ENCODE assay signal across 9 cellular contexts in the genomic region with DNA sequence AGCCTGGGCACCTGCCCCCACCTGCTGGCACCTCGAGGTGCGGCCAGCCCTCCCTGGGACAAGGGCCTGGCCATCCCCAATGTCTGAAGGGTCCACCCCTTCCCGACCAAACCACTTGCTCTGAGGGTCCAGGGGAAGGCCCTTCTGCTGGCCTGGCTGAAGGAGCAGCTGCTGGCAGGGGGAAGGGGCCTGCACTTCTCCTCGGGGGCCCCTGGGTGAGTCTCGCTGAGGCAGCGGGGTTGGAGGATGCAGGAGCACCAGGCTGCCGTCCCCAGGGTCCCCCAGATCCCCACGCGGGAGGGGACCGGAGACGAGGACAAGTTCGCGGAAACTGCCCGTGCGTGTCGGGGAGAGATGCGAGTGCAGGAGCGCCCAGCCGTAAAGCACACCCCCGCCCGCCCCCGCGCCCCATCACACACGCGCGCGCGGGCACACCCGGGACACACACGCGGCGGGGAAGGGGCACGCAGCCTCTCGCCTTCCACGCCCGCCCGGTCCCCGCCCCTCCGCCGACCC. TPM values are rescaled to one million over a fixed set of nuclear protein-coding genes. Genes with fewer than 3 reads are reported as not detected.
DNase-seq lines count a peak whose midpoint lies in the region; ATAC-seq and TF ChIP-seq lines count a peak whose summit lies in the region.
"Had no signal": no experiment of that assay in that cellular context is flagged by ENCODE, and none has a peak within 500 bp of the region (broad histone marks: within the 10 kb centered on the region; RNA-seq: fewer than 3 reads in every experiment).

No MANE protein-coding gene starts in this region.

- 5% methylated on average over 32 of the region's 40 CpGs; no CpG with 5 or more reads in 1 of the 2 donors for WGBS in transverse colon (ENCODE audit: low coverage in 1 of 2), 2 donors

- H3K4me1 Mint-ChIP-seq in naive B cell, result peaks cover 0 to 5% (median 3%) of the 10 kb centered on the region in 3 donors

- no peaks in the 10 kb centered on the region for H3K9me3 ChIP-seq in transverse colon

- TF ChIP-seq POLR2A in transverse colon (IDR thresholded peaks at IDR 0.05), result no peak

- TF ChIP-seq CTCF in transverse colon (IDR thresholded peaks at IDR 0.05), result no peak

- TF ChIP-seq EP300 in transverse colon (IDR thresholded peaks at IDR 0.05; ENCODE audit: low read depth), result no peak

- H3K4me3 ChIP-seq in transverse colon, result peak overlapping the region; percentile 23 to 52 (median 30)

- H3K27ac ChIP-seq in transverse colon, result peak overlapping the region; percentile 45 to 79 (median 59)

- H3K4me1 ChIP-seq in transverse colon, result peaks cover 0 to 29% (median 17%) of the 10 kb centered on the region in 4 donors

- in situ Hi-C loops in transverse colon (cut with MboI; ENCODE audit: low pct_ligation_motif_present in 1 of 4, low pct_unique_long_range_greater_than_20kb in 1 of 4, low sequenced_read_pairs in 3 of 4), result no loop called here

- H3K36me3 Mint-ChIP-seq in naive B cell, result no peaks in the 10 kb centered on the region

- no peaks in the 10 kb centered on the region for H3K36me3 ChIP-seq in transverse colon

- peaks cover 0 to 7% (median 4%) of the 10 kb centered on the region in 7 donors for H3K9me3 Mint-ChIP-seq in naive B cell

- no peak overlapping the region for H3K27ac Mint-ChIP-seq in naive B cell

- intact Hi-C loops in transverse colon (cut with DNase I; ENCODE audit: low total_unique reads), result no loop called here

- peaks cover 0 to 27% (median 12%) of the 10 kb centered on the region in 3 donors for H3K27me3 Mint-ChIP-seq in naive B cell

- H3K4me3 Mint-ChIP-seq in naive B cell, result peak overlapping the region in 6 of 8 donors; percentile 33 to 84 (median 66)

- DNase-seq in NCI-H1436 (lab: John Stamatoyannopoulos, UW) (peak; percentile 38), NCI-H1436 treated with DMSO at 0.1 percent for 48 hours (lab: John Stamatoyannopoulos, UW) (no peak), naive B cell (peak; percentile 37), transverse colon (no peak), SW480 (ENCODE audit: low spot score) (no peak), NCI-H2029 (lab: John Stamatoyannopoulos, UW) (no peak), NCI-H2171 (lab: John Stamatoyannopoulos, UW) (no peak)
- DNase-seq in activated naive CD8-positive, alpha-beta T cell treated with anti-CD3 and anti-CD28 coated beads, Interleukin-2, amount 50 U/mL, for 16 hours (ENCODE audit: low read depth, low spot score), result peak; percentile 17

- ATAC-seq in naive B cell (ENCODE audit: low read depth in 2 of 2), result peak; percentile 69 to 73

- peaks cover 58% of the 10 kb centered on the region for H3K27me3 ChIP-seq in transverse colon

RNA-seq across cellular contexts. Expression of a gene that starts 0.7 kb away (rescaled TPM):
- not detected for polyA plus RNA-seq in naive B cell (ENCODE audit: low read depth in 6 of 6)
- total RNA-seq in transverse colon, result 10 to 100 TPM; 17.0 to 63.6 (median 39.5) TPM

RNA-seq across cellular contexts. Expression of a gene that starts 56.1 kb away (rescaled TPM):
- polyA plus RNA-seq in naive B cell (ENCODE audit: low read depth in 6 of 6), result not detected
- total RNA-seq in transverse colon, result not detected
- total RNA-seq: cerebellum had no signal

Comparison
In these comparisons a context has a peak if more than half of its experiments do, and no peak if none do; other contexts are left out.
1. DNase-seq: peak in NCI-H1436 (single experiment), activated naive CD8-positive, alpha-beta T cell treated with anti-CD3 and anti-CD28 coated beads, Interleukin-2, amount 50 U/mL, for 16 hours (single experiment) and naive B cell (single experiment); none in NCI-H1436 treated with DMSO at 0.1 percent for 48 hours (single experiment), transverse colon (single experiment), SW480 (single experiment), NCI-H2029 (single experiment) and NCI-H2171 (single experiment).